ENCODE assay signal across 18 cellular contexts in the genomic region with DNA sequence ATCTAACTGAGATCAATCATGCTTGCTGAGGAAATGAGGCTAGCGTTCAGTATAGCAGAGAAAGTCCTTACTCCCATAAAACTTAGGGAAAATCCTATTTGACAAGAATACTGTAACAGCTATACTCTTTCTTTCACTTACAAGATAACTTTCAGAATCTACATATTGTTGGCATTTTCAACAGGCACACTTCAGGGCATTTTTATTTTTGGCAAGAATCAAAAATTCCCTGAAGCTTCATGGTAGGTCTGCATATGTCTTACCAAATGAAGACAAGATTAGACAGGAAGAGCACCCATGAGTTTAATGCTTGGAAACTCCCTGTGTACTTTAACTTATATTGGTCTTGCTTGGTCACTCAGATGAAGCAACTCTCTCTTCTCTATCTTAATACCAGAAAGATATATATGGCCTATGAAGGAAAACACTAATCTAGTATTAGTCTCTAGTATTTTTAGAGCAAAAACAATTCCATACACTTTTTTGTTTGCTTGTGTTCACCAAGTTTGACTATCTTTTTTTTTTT.
DNase-seq lines count a peak whose midpoint lies in the region; ATAC-seq lines count a peak whose summit lies in the region.
"Had no signal": no experiment of that assay in that cellular context is flagged by ENCODE, and none has a peak within 500 bp of the region (broad histone marks: within the 10 kb centered on the region; RNA-seq: fewer than 3 reads in every experiment).

No MANE protein-coding gene starts in this region.

- no peak for DNase-seq in activated naive CD8-positive, alpha-beta T cell treated with anti-CD3 and anti-CD28 coated beads, Interleukin-2, amount 50 U/mL, for 24 hours
- no peak for DNase-seq in activated naive CD8-positive, alpha-beta T cell treated with anti-CD3 and anti-CD28 coated beads for 36 hours
- peak; percentile 54 for DNase-seq in germinal center (ENCODE audit: low spot score)
- DNase-seq in activated gamma-delta T cell treated with Interleukin-2 at 50 U/mL for 16 hours = no peak
- DNase-seq in RKO (ENCODE audit: low spot score) = no peak
- no peak for DNase-seq in SW 1271 (lab: John Stamatoyannopoulos, UW)
- DNase-seq: activated CD8-positive, alpha-beta T cell treated with anti-CD3 and anti-CD28 coated beads for 36 hours; anterior cingulate cortex; cortex of kidney; head of caudate nucleus; Kasumi-1; NCI-H1694 treated with DMSO at 0.1 percent for 48 hours; NCI-H510A; pancreas had no signal

- no peaks in the 10 kb centered on the region for H3K9me3 Mint-ChIP-seq in activated naive CD8-positive, alpha-beta T cell treated with anti-CD3 and anti-CD28 coated beads, Interleukin-2, amount 50 U/mL, for 24 hours
- no peaks in the 10 kb centered on the region for H3K9me3 Mint-ChIP-seq in activated naive CD8-positive, alpha-beta T cell treated with anti-CD3 and anti-CD28 coated beads for 36 hours
- H3K9me3 Mint-ChIP-seq: activated CD8-positive, alpha-beta T cell treated with anti-CD3 and anti-CD28 coated beads for 36 hours; activated T-helper 17 cell treated with anti-CD3 and anti-CD28 coated beads, Interleukin-2, amount 50 U/mL, for 72 hours had no signal

- no peak for ATAC-seq in activated naive CD8-positive, alpha-beta T cell treated with anti-CD3 and anti-CD28 coated beads, Interleukin-2, amount 50 U/mL, for 24 hours
- ATAC-seq in HG03432 (IDR thresholded peaks at IDR 0.05; ENCODE audit: unreplicated experiment) (peak; percentile 48), HG02588 (IDR thresholded peaks at IDR 0.05; ENCODE audit: unreplicated experiment) (no peak)
- ATAC-seq: activated CD8-positive, alpha-beta T cell treated with anti-CD3 and anti-CD28 coated beads for 36 hours; activated T-helper 17 cell treated with anti-CD3 and anti-CD28 coated beads, Interleukin-2, amount 50 U/mL, for 72 hours; HCT116 had no signal

- H3K36me3 Mint-ChIP-seq in activated naive CD8-positive, alpha-beta T cell treated with anti-CD3 and anti-CD28 coated beads, Interleukin-2, amount 50 U/mL, for 24 hours (ENCODE audit: low read depth) = peaks cover 7% of the 10 kb centered on the region
- peaks cover 8% of the 10 kb centered on the region for H3K36me3 Mint-ChIP-seq in activated naive CD8-positive, alpha-beta T cell treated with anti-CD3 and anti-CD28 coated beads for 36 hours

- no peak overlapping the region for H3K4me3 Mint-ChIP-seq in activated naive CD8-positive, alpha-beta T cell treated with anti-CD3 and anti-CD28 coated beads, Interleukin-2, amount 50 U/mL, for 24 hours
- H3K4me3 Mint-ChIP-seq in activated naive CD8-positive, alpha-beta T cell treated with anti-CD3 and anti-CD28 coated beads for 36 hours = no peak overlapping the region
- H3K4me3 Mint-ChIP-seq: activated CD8-positive, alpha-beta T cell treated with anti-CD3 and anti-CD28 coated beads for 36 hours; activated T-helper 17 cell treated with anti-CD3 and anti-CD28 coated beads, Interleukin-2, amount 50 U/mL, for 72 hours had no signal

- H3K27me3 Mint-ChIP-seq in activated naive CD8-positive, alpha-beta T cell treated with anti-CD3 and anti-CD28 coated beads, Interleukin-2, amount 50 U/mL, for 24 hours = no peaks in the 10 kb centered on the region
- no peaks in the 10 kb centered on the region for H3K27me3 Mint-ChIP-seq in activated naive CD8-positive, alpha-beta T cell treated with anti-CD3 and anti-CD28 coated beads for 36 hours
- H3K27me3 Mint-ChIP-seq: activated CD8-positive, alpha-beta T cell treated with anti-CD3 and anti-CD28 coated beads for 36 hours; activated T-helper 17 cell treated with anti-CD3 and anti-CD28 coated beads, Interleukin-2, amount 50 U/mL, for 72 hours had no signal

- peak overlapping the region; percentile 9 for H3K27ac Mint-ChIP-seq in activated naive CD8-positive, alpha-beta T cell treated with anti-CD3 and anti-CD28 coated beads, Interleukin-2, amount 50 U/mL, for 24 hours
- no peak overlapping the region for H3K27ac Mint-ChIP-seq in activated naive CD8-positive, alpha-beta T cell treated with anti-CD3 and anti-CD28 coated beads for 36 hours
- H3K27ac Mint-ChIP-seq: activated CD8-positive, alpha-beta T cell treated with anti-CD3 and anti-CD28 coated beads for 36 hours; activated T-helper 17 cell treated with anti-CD3 and anti-CD28 coated beads, Interleukin-2, amount 50 U/mL, for 72 hours had no signal

- peaks cover 33% of the 10 kb centered on the region for H3K4me1 Mint-ChIP-seq in activated naive CD8-positive, alpha-beta T cell treated with anti-CD3 and anti-CD28 coated beads, Interleukin-2, amount 50 U/mL, for 24 hours
- H3K4me1 Mint-ChIP-seq in activated naive CD8-positive, alpha-beta T cell treated with anti-CD3 and anti-CD28 coated beads for 36 hours = peaks cover 7% of the 10 kb centered on the region
